19 cellular contexts compared by ENCODE assay signal in genomic region chr16:46714797-46715591, GRCh38. TPM values are rescaled to one million over a fixed set of nuclear protein-coding genes. Genes with fewer than 3 reads are reported as not detected.
DNase-seq lines count a peak whose midpoint lies in the region; ATAC-seq and TF ChIP-seq lines count a peak whose summit lies in the region.
"Had no signal": no experiment of that assay in that cellular context is flagged by ENCODE, and none has a peak within 500 bp of the region (broad histone marks: within the 10 kb centered on the region; RNA-seq: fewer than 3 reads in every experiment).

No MANE protein-coding gene starts in this region.

- no peaks in the 10 kb centered on the region for H3K27me3 ChIP-seq in cardiac muscle cell
- H3K27me3 ChIP-seq in right atrium auricular region: no peaks in the 10 kb centered on the region
- H3K27me3 ChIP-seq in osteoblast (ENCODE audit: insufficient read depth, low read length): peaks cover 3% of the 10 kb centered on the region
- no peaks in the 10 kb centered on the region for H3K27me3 ChIP-seq in skeletal muscle tissue (ENCODE audit: control insufficient read depth in 3 of 3, insufficient read depth in 3 of 3, low read length in 3 of 3)
- no peaks in the 10 kb centered on the region for H3K27me3 ChIP-seq in breast epithelium
- H3K27me3 ChIP-seq: BLaER1 had no signal

- no peak for TF ChIP-seq POLR2A in breast epithelium (IDR thresholded peaks at IDR 0.05)

- H3K9me3 ChIP-seq in cardiac muscle cell (ENCODE audit: low read depth) (no peaks in the 10 kb centered on the region), right atrium auricular region (no peaks in the 10 kb centered on the region), osteoblast (ENCODE audit: low read depth, low read length) (no peaks in the 10 kb centered on the region), skeletal muscle tissue (ENCODE audit: control insufficient read depth in 3 of 3, low read length in 3 of 3) (no peaks in the 10 kb centered on the region), breast epithelium (no peaks in the 10 kb centered on the region)
- H3K9me3 ChIP-seq: A549, BLaER1 had no signal

- H3K9ac ChIP-seq in skeletal muscle tissue (ENCODE audit: low read depth in 1 of 3, low read length in 3 of 3): no peak overlapping the region
- H3K9ac ChIP-seq: BLaER1 had no signal

- H3K4me1 ChIP-seq in cardiac muscle cell (ENCODE audit: low read depth) (peaks cover 22% of the 10 kb centered on the region), right atrium auricular region (peaks cover 0 to 46% of the 10 kb centered on the region in 2 donors), osteoblast (ENCODE audit: insufficient read depth, low read length) (no peaks in the 10 kb centered on the region), skeletal muscle tissue (ENCODE audit: control insufficient read depth in 3 of 3, insufficient read depth in 3 of 3, low read length in 3 of 3) (peaks cover 15 to 62% (median 46%) of the 10 kb centered on the region in 3 donors), breast epithelium (no peaks in the 10 kb centered on the region)
- H3K4me1 ChIP-seq: A549, BLaER1 had no signal

- H3K4me3 ChIP-seq in cardiac muscle cell: no peak overlapping the region
- no peak overlapping the region for H3K4me3 ChIP-seq in right atrium auricular region
- H3K4me3 ChIP-seq in osteoblast (ENCODE audit: insufficient read depth, low read length): no peak overlapping the region
- H3K4me3 ChIP-seq in skeletal muscle tissue (ENCODE audit: low read length in 3 of 3): peak overlapping the region in 1 of 3 donors; percentile 41
- H3K4me3 ChIP-seq in breast epithelium: no peak overlapping the region
- H3K4me3 ChIP-seq: A549, BLaER1 had no signal

- TF ChIP-seq CTCF in cardiac muscle cell (IDR thresholded peaks at IDR 0.05; ENCODE audit: low read depth, low read length) (no peak), right atrium auricular region (IDR thresholded peaks at IDR 0.05) (no peak), osteoblast (IDR thresholded peaks at IDR 0.05; ENCODE audit: extremely low read depth, low read depth, low read length) (no peak), breast epithelium (IDR thresholded peaks at IDR 0.05) (no peak)

- peaks cover 37% of the 10 kb centered on the region for H3K36me3 ChIP-seq in cardiac muscle cell
- peaks cover 38% of the 10 kb centered on the region for H3K36me3 ChIP-seq in right atrium auricular region
- H3K36me3 ChIP-seq in osteoblast (ENCODE audit: insufficient read depth, low read length): no peaks in the 10 kb centered on the region
- peaks cover 0 to 9% (median 0%) of the 10 kb centered on the region in 3 donors for H3K36me3 ChIP-seq in skeletal muscle tissue (ENCODE audit: control insufficient read depth in 3 of 3, insufficient read depth in 3 of 3, low read length in 3 of 3)
- H3K36me3 ChIP-seq in breast epithelium: no peaks in the 10 kb centered on the region
- H3K36me3 ChIP-seq: BLaER1 had no signal

- no peaks in the 10 kb centered on the region for H3K79me2 ChIP-seq in osteoblast (ENCODE audit: insufficient read depth, low read length)

- ATAC-seq in Right ventricle myocardium superior (ENCODE audit: poor library complexity): no peak
- ATAC-seq: A549; CD8-positive, alpha-beta T cell had no signal

- H3K27ac ChIP-seq in cardiac muscle cell: peak overlapping the region; percentile 39
- H3K27ac ChIP-seq in right atrium auricular region: peak overlapping the region; percentile 74 to 76
- no peak overlapping the region for H3K27ac ChIP-seq in osteoblast (ENCODE audit: low read depth, low read length)
- H3K27ac ChIP-seq in skeletal muscle tissue (ENCODE audit: low read depth, low read length): peak overlapping the region; percentile 54
- no peak overlapping the region for H3K27ac ChIP-seq in breast epithelium
- H3K27ac ChIP-seq: 22Rv1, A549, BLaER1, HL-60 had no signal

- no peaks in the 10 kb centered on the region for H4K20me1 ChIP-seq in osteoblast (ENCODE audit: insufficient read depth, low read length)
- H4K20me1 ChIP-seq: BLaER1 had no signal

- intact Hi-C loops in cardiac septum (cut with DNase I) (loop anchor here (2.0 kb wide), 1 partner anchor 32 kb away; no protein-coding TSS in a partner anchor), Right ventricle myocardium superior (cut with DNase I) (no loop called here), breast epithelium (cut with DNase I; ENCODE audit: low total_unique reads) (loop anchor here (5.0 kb wide), 1 partner anchor 627 kb away; no protein-coding TSS in a partner anchor)

- H2AFZ ChIP-seq in osteoblast (ENCODE audit: low read length): no peak overlapping the region

- no peak for DNase-seq in cardiac muscle cell (ENCODE audit: low read depth in 1 of 2, low spot score in 1 of 2)
- no peak for DNase-seq in cardiac septum (ENCODE audit: low spot score)
- no peak for DNase-seq in right atrium auricular region (ENCODE audit: low spot score)
- DNase-seq in Right ventricle myocardium superior: no peak
- DNase-seq in osteoblast (ENCODE audit: insufficient read length, low spot score, missing footprints): peak; percentile 32
- DNase-seq in breast epithelium (ENCODE audit: low spot score in 2 of 2): no peak
- DNase-seq in AML-193 (lab: John Stamatoyannopoulos, UW): no peak
- DNase-seq: Calu3; CD8-positive, alpha-beta T cell; DMS79 treated with DMSO at 0.1 percent for 48 hours; GF-D8; H9; IMR-90 had no signal

- no peak overlapping the region for H3K4me2 ChIP-seq in osteoblast (ENCODE audit: insufficient read depth, low read length)
- H3K4me2 ChIP-seq: A549, BLaER1 had no signal

RNA-seq across cellular contexts. Expression of gene ORC6, which starts 25.5 kb away (rescaled TPM):
- 19.1 and 32.6 TPM in 2 replicates for total RNA-seq in cardiac muscle cell
- 35.5 and 59.3 TPM in 2 replicates for polyA plus RNA-seq in cardiac muscle cell
- 3.0 TPM for total RNA-seq in cardiac septum
- 1 to 10 TPM; 1.8 to 2.6 TPM for total RNA-seq in right atrium auricular region
- total RNA-seq in Right ventricle myocardium superior: 1.9 TPM
- total RNA-seq in osteoblast: 2.7 and 4.0 TPM in 2 replicates
- 3.1 TPM for total RNA-seq in skeletal muscle tissue
- total RNA-seq in breast epithelium: 1 to 10 TPM in 1 of 3 donors, under 1 TPM in 2; 0.66 to 1.3 (median 0.80) TPM

RNA-seq across cellular contexts. Expression of gene VPS35, which starts 26.0 kb away (rescaled TPM):
- 58.9 and 63.2 TPM in 2 replicates for total RNA-seq in cardiac muscle cell
- 111 and 146 TPM in 2 replicates for polyA plus RNA-seq in cardiac muscle cell
- 86.9 TPM for total RNA-seq in cardiac septum
- 10 to 100 TPM; 43.3 to 60.5 TPM for total RNA-seq in right atrium auricular region
- 89.0 TPM for total RNA-seq in Right ventricle myocardium superior
- total RNA-seq in osteoblast: 154 and 159 TPM in 2 replicates
- total RNA-seq in skeletal muscle tissue: 107 TPM
- 100 to 1,000 TPM in 1 of 3 donors, 10 to 100 TPM in 2; 56.0 to 117 (median 66.9) TPM for total RNA-seq in breast epithelium

RNA-seq across cellular contexts. Expression of gene MYLK3, which starts 33.1 kb away (rescaled TPM):
- total RNA-seq in cardiac muscle cell: 203 and 211 TPM in 2 replicates
- polyA plus RNA-seq in cardiac muscle cell: 57.5 and 57.8 TPM in 2 replicates
- total RNA-seq in cardiac septum: 150 TPM
- total RNA-seq in right atrium auricular region: 100 to 1,000 TPM; 275 to 456 TPM
- 304 TPM for total RNA-seq in Right ventricle myocardium superior
- total RNA-seq in osteoblast: under 0.01 and 0.29 TPM in 2 replicates
- 13.6 TPM for total RNA-seq in skeletal muscle tissue
- total RNA-seq in breast epithelium: under 1 TPM in 2 of 3 donors, not detected in 1; 0.48 to 0.59 TPM
- total RNA-seq: CD8-positive, alpha-beta T cell had no signal
- polyA plus RNA-seq: CD14-positive monocyte had no signal

Comparison
In these comparisons a context has a peak if more than half of its experiments do, and no peak if none do; other contexts are left out.
1. H3K27ac ChIP-seq: peak in cardiac muscle cell (single experiment), right atrium auricular region (2 of 2) and skeletal muscle tissue (single experiment); none in osteoblast (single experiment) and breast epithelium (0 of 2).
2. RNA of gene MYLK3, which starts 33.1 kb away (total RNA-seq): 275 to 456 TPM in right atrium auricular region, 304 TPM in Right ventricle myocardium superior (single experiment), 203 to 211 TPM in cardiac muscle cell and 150 TPM in cardiac septum (single experiment); 13.6 TPM in skeletal muscle tissue (single experiment), 0.48 to 0.59 TPM in breast epithelium and under 0.01 to 0.29 TPM in osteoblast; every median in the first group is over 10 times any median in the second.